Comparison of ENCODE assay signal across 8 cellular contexts in the genomic region with DNA sequence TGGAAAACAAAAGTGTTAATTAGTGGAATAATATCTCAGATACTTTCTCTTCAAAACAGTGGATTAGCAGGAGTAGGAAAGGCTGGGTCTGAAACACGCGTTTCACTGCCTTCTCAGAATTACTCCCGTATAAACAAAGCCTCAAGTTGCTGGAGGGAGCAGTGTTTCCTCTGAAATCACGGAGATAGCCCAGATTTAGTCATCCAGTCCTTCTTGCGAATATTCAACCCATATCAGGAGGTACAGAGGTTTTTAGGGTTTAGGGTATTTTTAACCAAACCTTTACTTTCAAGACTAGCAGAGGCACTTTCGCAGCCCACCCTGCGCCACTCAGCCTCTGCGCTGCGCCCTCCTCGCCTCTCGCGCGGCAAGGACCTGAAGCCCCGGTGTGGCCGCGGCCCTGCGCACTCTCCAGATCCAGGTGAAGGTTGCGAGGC.
A peak's percentile ranks its signal among the peaks of the same experiment; 100 is the strongest.
DNase-seq lines count a peak whose midpoint lies in the region; ATAC-seq and TF ChIP-seq lines count a peak whose summit lies in the region.

No MANE protein-coding gene starts in this region.

- H3K9me3 ChIP-seq in iPS-18a (ENCODE audit: control insufficient read depth, low read depth, low read length), result no peaks in the 10 kb centered on the region

- peaks cover 13% of the 10 kb centered on the region for H3K4me1 ChIP-seq in iPS-18a (ENCODE audit: control insufficient read depth, low read depth, low read length)

- peak overlapping the region; percentile 79 for H3K4me3 ChIP-seq in astrocyte of the spinal cord (ENCODE audit: low read depth, low read length)
- peak overlapping the region; percentile 72 for H3K4me3 ChIP-seq in iPS-18a (ENCODE audit: low read length)
- peak overlapping the region; percentile 53 to 75 (median 67) for H3K4me3 ChIP-seq in skin epidermis

- in situ Hi-C loops in astrocyte of the spinal cord (cut with HindIII; ENCODE audit: low sequenced_read_pairs), result no loop called here

- peak; percentile 26 for DNase-seq in activated gamma-delta T cell (lab: John Stamatoyannopoulos, UW)
- DNase-seq in activated gamma-delta T cell treated with Interleukin-2 at 50 U/mL for 16 hours, result no peak
- DNase-seq in NAMALWA (ENCODE audit: low spot score), result peak; percentile 25
- peak; percentile 77 for DNase-seq in astrocyte of the spinal cord (ENCODE audit: low read depth, low spot score)
- no peak for DNase-seq in activated CD4-positive, alpha-beta T cell treated with anti-CD3 and anti-CD28 coated beads, Interleukin-2, amount 50 U/mL, for 1 hour

- no peak overlapping the region for H3K9ac ChIP-seq in iPS-18a (ENCODE audit: low read length)

- TF ChIP-seq CTCF in astrocyte of the spinal cord (IDR thresholded peaks at IDR 0.05; ENCODE audit: low read depth, low read length), result no peak

- no peak for ATAC-seq in GM21381 (IDR thresholded peaks at IDR 0.05; ENCODE audit: unreplicated experiment)

- H3K27ac ChIP-seq in iPS-18a (ENCODE audit: low read length) (no peak overlapping the region), skin epidermis (peak overlapping the region in 20 of 21 experiments; percentile 31 to 97 (median 88))

- no peaks in the 10 kb centered on the region for H3K36me3 ChIP-seq in iPS-18a (ENCODE audit: control insufficient read depth, low read depth, low read length)

- peaks cover 53% of the 10 kb centered on the region for H3K27me3 ChIP-seq in iPS-18a (ENCODE audit: control insufficient read depth, insufficient read depth, low read length)

Comparison
In these comparisons a context has a peak if more than half of its experiments do, and no peak if none do; other contexts are left out.
1. DNase-seq: peak in activated gamma-delta T cell (single experiment), NAMALWA (single experiment) and astrocyte of the spinal cord (single experiment); none in activated gamma-delta T cell treated with Interleukin-2 at 50 U/mL for 16 hours (single experiment) and activated CD4-positive, alpha-beta T cell treated with anti-CD3 and anti-CD28 coated beads, Interleukin-2, amount 50 U/mL, for 1 hour (single experiment).
2. Peak in every context shown above with its lines, with median percentiles within 50 percentile points of each other: H3K4me3 ChIP-seq.